ENCODE assay signal across 8 cellular contexts in the genomic region with DNA sequence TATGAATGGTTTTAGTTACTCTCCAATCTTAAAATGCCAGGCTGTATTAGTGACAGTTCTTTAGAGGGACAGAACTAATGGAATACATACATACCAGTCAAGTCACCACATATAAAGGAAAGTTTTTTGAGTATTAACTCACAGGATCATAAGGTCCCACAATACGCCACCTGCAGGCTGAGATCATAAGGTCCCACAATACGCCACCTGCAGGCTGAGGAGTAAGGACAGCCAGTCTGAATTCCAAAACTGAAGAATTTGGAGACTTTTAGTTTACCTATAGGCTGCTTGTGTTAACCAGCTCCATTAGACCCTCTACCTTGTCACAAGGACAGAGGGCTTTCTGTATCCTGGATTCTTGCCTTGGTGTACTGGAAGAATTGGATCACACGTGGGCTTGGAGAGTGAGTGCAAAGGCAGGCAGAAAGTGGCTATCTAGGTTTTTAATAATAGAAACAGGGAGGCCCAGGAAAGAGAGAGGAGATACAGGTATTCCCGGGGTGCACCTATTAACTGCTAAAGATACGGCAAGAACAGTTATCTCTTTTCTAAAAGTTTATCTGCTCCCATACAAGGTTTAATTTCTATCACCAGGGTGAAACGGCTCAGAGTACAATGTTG.
DNase-seq lines count a peak whose midpoint lies in the region; ATAC-seq and TF ChIP-seq lines count a peak whose summit lies in the region.

No MANE protein-coding gene starts in this region.

- H3K4me3 ChIP-seq in adrenal gland (no peak overlapping the region), neural progenitor cell (no peak overlapping the region)

- intact Hi-C loops in adrenal gland (cut with DNase I): no loop called here
- intact Hi-C loops in activated CD4-positive, alpha-beta memory T cell treated with anti-CD3 and anti-CD28 coated beads for 36 hours (cut with micrococcal nuclease): no loop called here

- no peak overlapping the region for H3K9ac ChIP-seq in neural progenitor cell

- H2AFZ ChIP-seq in neural progenitor cell (replicated peaks): no peak overlapping the region

- no peak overlapping the region for H3K27ac Mint-ChIP-seq in neural progenitor cell
- no peak overlapping the region for H3K27ac Mint-ChIP-seq in activated CD4-positive, alpha-beta memory T cell treated with anti-CD3 and anti-CD28 coated beads for 36 hours

- H3K27ac ChIP-seq in adrenal gland (no peak overlapping the region), neural progenitor cell (no peak overlapping the region)

- TF ChIP-seq CTCF in GM12873 (IDR thresholded peaks at IDR 0.05; ENCODE audit: insufficient read depth, low read depth, low read length, missing control alignments): peak; percentile 92
- TF ChIP-seq CTCF in adrenal gland (IDR thresholded peaks at IDR 0.05): peak; percentile 31 to 66 (median 48)
- TF ChIP-seq CTCF in neural progenitor cell (IDR thresholded peaks at IDR 0.05): peak; percentile 87

- TF ChIP-seq POLR2A in adrenal gland (IDR thresholded peaks at IDR 0.05): no peak

- no peak overlapping the region for H3K4me2 ChIP-seq in neural progenitor cell

- WGBS in adrenal gland, 4 donors: 63 to 75% (median 70%) methylated on average over 6 of the region's 6 CpGs

- POLR2A ChIA-PET in activated CD4-positive, alpha-beta memory T cell treated with anti-CD3 and anti-CD28 coated beads for 36 hours (lab: Charles Lee): no interaction called here

- CTCF ChIA-PET in activated CD4-positive, alpha-beta memory T cell treated with anti-CD3 and anti-CD28 coated beads for 36 hours (lab: Charles Lee): no interaction called here

- no peaks in the 10 kb centered on the region for H3K4me1 Mint-ChIP-seq in neural progenitor cell
- no peaks in the 10 kb centered on the region for H3K4me1 Mint-ChIP-seq in activated CD4-positive, alpha-beta memory T cell treated with anti-CD3 and anti-CD28 coated beads for 36 hours (ENCODE audit: low read depth)

- TF ChIP-seq EP300 in Ishikawa (IDR thresholded peaks at IDR 0.05; ENCODE audit: borderline replicate concordance): no peak

- no peaks in the 10 kb centered on the region for H3K79me2 ChIP-seq in neural progenitor cell (ENCODE audit: low read depth)

- no peaks in the 10 kb centered on the region for H3K27me3 ChIP-seq in adrenal gland
- H3K27me3 ChIP-seq in neural progenitor cell: no peaks in the 10 kb centered on the region

- H3K27me3 Mint-ChIP-seq in neural progenitor cell (ENCODE audit: insufficient read depth, low read depth): peaks cover 3% of the 10 kb centered on the region
- no peaks in the 10 kb centered on the region for H3K27me3 Mint-ChIP-seq in activated CD4-positive, alpha-beta memory T cell treated with anti-CD3 and anti-CD28 coated beads for 36 hours

- no peaks in the 10 kb centered on the region for H3K9me3 ChIP-seq in adrenal gland (replicated peaks in 1 of 3)
- no peaks in the 10 kb centered on the region for H3K9me3 ChIP-seq in neural progenitor cell (ENCODE audit: low read depth)

- no peaks in the 10 kb centered on the region for H3K9me3 Mint-ChIP-seq in neural progenitor cell
- no peaks in the 10 kb centered on the region for H3K9me3 Mint-ChIP-seq in activated CD4-positive, alpha-beta memory T cell treated with anti-CD3 and anti-CD28 coated beads for 36 hours

- TF ChIP-seq RAD21 in Ishikawa (IDR thresholded peaks at IDR 0.05; ENCODE audit: low read depth): peak; percentile 58

- no peaks in the 10 kb centered on the region for H3F3A ChIP-seq in neural progenitor cell (ENCODE audit: low read depth)

- H3K36me3 ChIP-seq in adrenal gland (replicated peaks in 1 of 2) (no peaks in the 10 kb centered on the region), neural progenitor cell (no peaks in the 10 kb centered on the region)

- ATAC-seq in GM21717 (IDR thresholded peaks at IDR 0.05; ENCODE audit: unreplicated experiment): peak; percentile 86

- no peaks in the 10 kb centered on the region for H4K20me1 ChIP-seq in neural progenitor cell (ENCODE audit: low read depth)

- H3K4me1 ChIP-seq in adrenal gland (replicated peaks in 1 of 2): no peaks in the 10 kb centered on the region
- H3K4me1 ChIP-seq in neural progenitor cell: no peaks in the 10 kb centered on the region

- no peaks in the 10 kb centered on the region for H3K36me3 Mint-ChIP-seq in neural progenitor cell
- H3K36me3 Mint-ChIP-seq in activated CD4-positive, alpha-beta memory T cell treated with anti-CD3 and anti-CD28 coated beads for 36 hours: no peaks in the 10 kb centered on the region

- H3K4me3 Mint-ChIP-seq in neural progenitor cell: no peak overlapping the region
- no peak overlapping the region for H3K4me3 Mint-ChIP-seq in activated CD4-positive, alpha-beta memory T cell treated with anti-CD3 and anti-CD28 coated beads for 36 hours

- peak in 4 of 7 donors; percentile 9 to 50 (median 39) for DNase-seq in adrenal gland
- peak; percentile 71 for DNase-seq in neural progenitor cell (ENCODE audit: low spot score)
- DNase-seq in NCI-H2196 treated with DMSO at 0.1 percent for 48 hours (lab: John Stamatoyannopoulos, UW; ENCODE audit: unreplicated experiment): no peak
- no peak for DNase-seq in NCI-H1048 (lab: John Stamatoyannopoulos, UW)
- DNase-seq in activated CD4-positive, alpha-beta memory T cell treated with anti-CD3 and anti-CD28 coated beads for 36 hours: no peak

TF ChIP-seq in Ishikawa, 13 proteins besides CTCF, POLR2A, EP300 and RAD21:
- TF ChIP-seq TEAD4 (IDR thresholded peaks at IDR 0.05) (no peak), NFIC (IDR thresholded peaks at IDR 0.05) (no peak), TCF12 (IDR thresholded peaks at IDR 0.05; ENCODE audit: low read depth) (no peak), EGR1 (IDR thresholded peaks at IDR 0.05) (no peak), FOXM1 (IDR thresholded peaks at IDR 0.05; ENCODE audit: borderline replicate concordance, low read depth) (no peak), CEBPB (IDR thresholded peaks at IDR 0.05) (no peak), YY1 (IDR thresholded peaks at IDR 0.05; ENCODE audit: low read depth) (no peak), TAF1 (IDR thresholded peaks at IDR 0.05; ENCODE audit: low read depth) (no peak), ZBTB7A (IDR thresholded peaks at IDR 0.05; ENCODE audit: low read depth) (no peak), CREB1 (IDR thresholded peaks at IDR 0.05; ENCODE audit: low read depth) (no peak)
- TF ChIP-seq, protein P1, sequence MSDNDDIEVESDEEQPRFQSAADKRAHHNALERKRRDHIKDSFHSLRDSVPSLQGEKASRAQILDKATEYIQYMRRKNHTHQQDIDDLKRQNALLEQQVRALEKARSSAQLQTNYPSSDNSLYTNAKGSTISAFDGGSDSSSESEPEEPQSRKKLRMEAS (IDR thresholded peaks at IDR 0.05): no peak
- TF ChIP-seq, protein P2, sequence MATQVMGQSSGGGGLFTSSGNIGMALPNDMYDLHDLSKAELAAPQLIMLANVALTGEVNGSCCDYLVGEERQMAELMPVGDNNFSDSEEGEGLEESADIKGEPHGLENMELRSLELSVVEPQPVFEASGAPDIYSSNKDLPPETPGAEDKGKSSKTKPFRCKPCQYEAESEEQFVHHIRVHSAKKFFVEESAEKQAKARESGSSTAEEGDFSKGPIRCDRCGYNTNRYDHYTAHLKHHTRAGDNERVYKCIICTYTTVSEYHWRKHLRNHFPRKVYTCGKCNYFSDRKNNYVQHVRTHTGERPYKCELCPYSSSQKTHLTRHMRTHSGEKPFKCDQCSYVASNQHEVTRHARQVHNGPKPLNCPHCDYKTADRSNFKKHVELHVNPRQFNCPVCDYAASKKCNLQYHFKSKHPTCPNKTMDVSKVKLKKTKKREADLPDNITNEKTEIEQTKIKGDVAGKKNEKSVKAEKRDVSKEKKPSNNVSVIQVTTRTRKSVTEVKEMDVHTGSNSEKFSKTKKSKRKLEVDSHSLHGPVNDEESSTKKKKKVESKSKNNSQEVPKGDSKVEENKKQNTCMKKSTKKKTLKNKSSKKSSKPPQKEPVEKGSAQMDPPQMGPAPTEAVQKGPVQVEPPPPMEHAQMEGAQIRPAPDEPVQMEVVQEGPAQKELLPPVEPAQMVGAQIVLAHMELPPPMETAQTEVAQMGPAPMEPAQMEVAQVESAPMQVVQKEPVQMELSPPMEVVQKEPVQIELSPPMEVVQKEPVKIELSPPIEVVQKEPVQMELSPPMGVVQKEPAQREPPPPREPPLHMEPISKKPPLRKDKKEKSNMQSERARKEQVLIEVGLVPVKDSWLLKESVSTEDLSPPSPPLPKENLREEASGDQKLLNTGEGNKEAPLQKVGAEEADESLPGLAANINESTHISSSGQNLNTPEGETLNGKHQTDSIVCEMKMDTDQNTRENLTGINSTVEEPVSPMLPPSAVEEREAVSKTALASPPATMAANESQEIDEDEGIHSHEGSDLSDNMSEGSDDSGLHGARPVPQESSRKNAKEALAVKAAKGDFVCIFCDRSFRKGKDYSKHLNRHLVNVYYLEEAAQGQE (IDR thresholded peaks at IDR 0.05; ENCODE audit: low read depth): no peak
- TF ChIP-seq, protein P3, sequence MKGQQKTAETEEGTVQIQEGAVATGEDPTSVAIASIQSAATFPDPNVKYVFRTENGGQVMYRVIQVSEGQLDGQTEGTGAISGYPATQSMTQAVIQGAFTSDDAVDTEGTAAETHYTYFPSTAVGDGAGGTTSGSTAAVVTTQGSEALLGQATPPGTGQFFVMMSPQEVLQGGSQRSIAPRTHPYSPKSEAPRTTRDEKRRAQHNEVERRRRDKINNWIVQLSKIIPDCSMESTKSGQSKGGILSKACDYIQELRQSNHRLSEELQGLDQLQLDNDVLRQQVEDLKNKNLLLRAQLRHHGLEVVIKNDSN (IDR thresholded peaks at IDR 0.05): no peak

Comparison
In these comparisons a context has a peak if more than half of its experiments do, and no peak if none do; other contexts are left out.
1. DNase-seq: peak in adrenal gland (4 of 7) and neural progenitor cell (single experiment); none in NCI-H2196 treated with DMSO at 0.1 percent for 48 hours (single experiment), NCI-H1048 (single experiment) and activated CD4-positive, alpha-beta memory T cell treated with anti-CD3 and anti-CD28 coated beads for 36 hours (single experiment).
2. Peak in every context shown above with its lines, with median percentiles within 50 percentile points of each other: CTCF ChIP-seq.